In genomic region chr14:64540208-64541202, GRCh38 we compare ENCODE assay signal across 1 cellular context.
A peak's percentile ranks its signal among the peaks of the same experiment; 100 is the strongest.
TF ChIP-seq lines count a peak whose summit lies in the region.

Gene HSPA2, plus strand, starts transcription at chr14:64540741. Its CDS starts 109 bp downstream, at chr14:64540850.

TF ChIP-seq in GM12878, 131 proteins besides CTCF, POLR2A, EP300 and RAD21 (continued from another document and continues in another):
- TF ChIP-seq CEBPZ (IDR thresholded peaks at IDR 0.05; ENCODE audit: low read depth, low read length) (0 out of 2 replicates have a peak, but pooled peaks have one; percentile 24), NBN (IDR thresholded peaks at IDR 0.05) (no peak), ZNF217 (IDR thresholded peaks at IDR 0.05) (no peak), HCFC1 (IDR thresholded peaks at IDR 0.05; ENCODE audit: low read length) (peak; percentile 14; the same call in 1 of the 2 replicates), CBX5 (IDR thresholded peaks at IDR 0.05; ENCODE audit: low read depth) (0 out of 2 replicates have a peak, but pooled peaks have one; percentile 10), IRF4 (IDR thresholded peaks at IDR 0.05; ENCODE audit: low read depth, low read length) (no peak), GATAD2B (conservative IDR thresholded peaks at IDR 0.05; ENCODE audit: low read depth) (no peak), IRF5 (IDR thresholded peaks at IDR 0.05; ENCODE audit: borderline replicate concordance) (no peak), PAX8 (IDR thresholded peaks at IDR 0.05) (no peak), SIN3A (IDR thresholded peaks at IDR 0.05; ENCODE audit: low read depth, low read length) (no peak), IKZF1 (conservative IDR thresholded peaks at IDR 0.05) (peak; percentile 79), NFIC (IDR thresholded peaks at IDR 0.05; ENCODE audit: low read depth, low read length) (no peak), TAF1 (IDR thresholded peaks at IDR 0.05; ENCODE audit: borderline replicate concordance, low read depth, low read length) (peak; percentile 56; the same call in 1 of the 2 replicates), MEF2A (IDR thresholded peaks at IDR 0.05; ENCODE audit: insufficient read depth, low read depth, low read length) (no peak), HDGF (IDR thresholded peaks at IDR 0.05) (peak; percentile 66), RB1 (IDR thresholded peaks at IDR 0.05; ENCODE audit: borderline replicate concordance) (peak; percentile 89; the same call in 1 of the 2 replicates), EED (IDR thresholded peaks at IDR 0.05; ENCODE audit: low read depth) (peak; percentile 3; the same call in 1 of the 2 replicates), ZNF384 (IDR thresholded peaks at IDR 0.05; ENCODE audit: borderline replicate concordance, low read depth, low read length) (no peak), DPF2 (IDR thresholded peaks at IDR 0.05) (peak; percentile 99), POLR2AphosphoS5 (IDR thresholded peaks at IDR 0.05; ENCODE audit: low read length) (peak; percentile 88), STAT3 (IDR thresholded peaks at IDR 0.05; ENCODE audit: low read depth, low read length) (no peak), SP1 (IDR thresholded peaks at IDR 0.05; ENCODE audit: low read depth, low read length) (peak; percentile 92), NR2F1 (conservative IDR thresholded peaks at IDR 0.05) (no peak), MXI1 (IDR thresholded peaks at IDR 0.05; ENCODE audit: low read depth, low read length) (no peak), EGR1 (IDR thresholded peaks at IDR 0.05; ENCODE audit: borderline replicate concordance in 1 of 2, low read depth in 2 of 2, low read length in 2 of 2) (peak in 1 of 2 experiments; percentile 27; a peak in 1 of 3 replicates), USF1 (IDR thresholded peaks at IDR 0.05; ENCODE audit: borderline replicate concordance, extremely low read length, insufficient read depth, low read depth, low read length) (no peak), TCF12 (IDR thresholded peaks at IDR 0.05; ENCODE audit: low read depth, low read length) (no peak), ATF2 (IDR thresholded peaks at IDR 0.05; ENCODE audit: low read length) (no peak), TCF3 (IDR thresholded peaks at IDR 0.05; ENCODE audit: borderline replicate concordance, insufficient read depth, low read depth, low read length) (peak; percentile 58; the same call in 1 of the 2 replicates), CHD1 (IDR thresholded peaks at IDR 0.05; ENCODE audit: low read depth, low read length) (no peak), RELB (IDR thresholded peaks at IDR 0.05; ENCODE audit: low read depth) (no peak), ATF7 (IDR thresholded peaks at IDR 0.05; ENCODE audit: low read depth) (no peak), NFYA (IDR thresholded peaks at IDR 0.05; ENCODE audit: borderline replicate concordance, low read depth, low read length) (no peak; the same call in 1 of the 2 replicates), TARDBP (IDR thresholded peaks at IDR 0.05; ENCODE audit: borderline replicate concordance) (no peak), MYC (IDR thresholded peaks at IDR 0.05; ENCODE audit: insufficient read depth, insufficient read length, insufficient replicate concordance, low read length, severe bottlenecking) (no peak), ZBED1 (IDR thresholded peaks at IDR 0.05; ENCODE audit: borderline replicate concordance) (no peak), FOXK2 (IDR thresholded peaks at IDR 0.05) (no peak), ZNF207 (IDR thresholded peaks at IDR 0.05; ENCODE audit: borderline replicate concordance) (no peak), CHD4 (IDR thresholded peaks at IDR 0.05) (no peak), SUZ12 (IDR thresholded peaks at IDR 0.05; ENCODE audit: unreplicated experiment) (no peak), KLF5 (IDR thresholded peaks at IDR 0.05; ENCODE audit: partially characterized antibody) (peak; percentile 56), SMC3 (IDR thresholded peaks at IDR 0.05; ENCODE audit: borderline replicate concordance, low read length) (peak; percentile 52), ESRRA (IDR thresholded peaks at IDR 0.05; ENCODE audit: low read length) (no peak), JUND (IDR thresholded peaks at IDR 0.05; ENCODE audit: low read depth, low read length) (no peak)
- TF ChIP-seq, protein P1, sequence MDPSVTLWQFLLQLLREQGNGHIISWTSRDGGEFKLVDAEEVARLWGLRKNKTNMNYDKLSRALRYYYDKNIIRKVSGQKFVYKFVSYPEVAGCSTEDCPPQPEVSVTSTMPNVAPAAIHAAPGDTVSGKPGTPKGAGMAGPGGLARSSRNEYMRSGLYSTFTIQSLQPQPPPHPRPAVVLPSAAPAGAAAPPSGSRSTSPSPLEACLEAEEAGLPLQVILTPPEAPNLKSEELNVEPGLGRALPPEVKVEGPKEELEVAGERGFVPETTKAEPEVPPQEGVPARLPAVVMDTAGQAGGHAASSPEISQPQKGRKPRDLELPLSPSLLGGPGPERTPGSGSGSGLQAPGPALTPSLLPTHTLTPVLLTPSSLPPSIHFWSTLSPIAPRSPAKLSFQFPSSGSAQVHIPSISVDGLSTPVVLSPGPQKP (IDR thresholded peaks at IDR 0.05; ENCODE audit: low read depth, low read length) = no peak
- TF ChIP-seq, protein P2, sequence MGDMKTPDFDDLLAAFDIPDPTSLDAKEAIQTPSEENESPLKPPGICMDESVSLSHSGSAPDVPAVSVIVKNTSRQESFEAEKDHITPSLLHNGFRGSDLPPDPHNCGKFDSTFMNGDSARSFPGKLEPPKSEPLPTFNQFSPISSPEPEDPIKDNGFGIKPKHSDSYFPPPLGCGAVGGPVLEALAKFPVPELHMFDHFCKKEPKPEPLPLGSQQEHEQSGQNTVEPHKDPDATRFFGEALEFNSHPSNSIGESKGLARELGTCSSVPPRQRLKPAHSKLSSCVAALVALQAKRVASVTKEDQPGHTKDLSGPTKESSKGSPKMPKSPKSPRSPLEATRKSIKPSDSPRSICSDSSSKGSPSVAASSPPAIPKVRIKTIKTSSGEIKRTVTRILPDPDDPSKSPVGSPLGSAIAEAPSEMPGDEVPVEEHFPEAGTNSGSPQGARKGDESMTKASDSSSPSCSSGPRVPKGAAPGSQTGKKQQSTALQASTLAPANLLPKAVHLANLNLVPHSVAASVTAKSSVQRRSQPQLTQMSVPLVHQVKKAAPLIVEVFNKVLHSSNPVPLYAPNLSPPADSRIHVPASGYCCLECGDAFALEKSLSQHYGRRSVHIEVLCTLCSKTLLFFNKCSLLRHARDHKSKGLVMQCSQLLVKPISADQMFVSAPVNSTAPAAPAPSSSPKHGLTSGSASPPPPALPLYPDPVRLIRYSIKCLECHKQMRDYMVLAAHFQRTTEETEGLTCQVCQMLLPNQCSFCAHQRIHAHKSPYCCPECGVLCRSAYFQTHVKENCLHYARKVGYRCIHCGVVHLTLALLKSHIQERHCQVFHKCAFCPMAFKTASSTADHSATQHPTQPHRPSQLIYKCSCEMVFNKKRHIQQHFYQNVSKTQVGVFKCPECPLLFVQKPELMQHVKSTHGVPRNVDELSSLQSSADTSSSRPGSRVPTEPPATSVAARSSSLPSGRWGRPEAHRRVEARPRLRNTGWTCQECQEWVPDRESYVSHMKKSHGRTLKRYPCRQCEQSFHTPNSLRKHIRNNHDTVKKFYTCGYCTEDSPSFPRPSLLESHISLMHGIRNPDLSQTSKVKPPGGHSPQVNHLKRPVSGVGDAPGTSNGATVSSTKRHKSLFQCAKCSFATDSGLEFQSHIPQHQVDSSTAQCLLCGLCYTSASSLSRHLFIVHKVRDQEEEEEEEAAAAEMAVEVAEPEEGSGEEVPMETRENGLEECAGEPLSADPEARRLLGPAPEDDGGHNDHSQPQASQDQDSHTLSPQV (IDR thresholded peaks at IDR 0.05) = no peak
- TF ChIP-seq, protein P3, sequence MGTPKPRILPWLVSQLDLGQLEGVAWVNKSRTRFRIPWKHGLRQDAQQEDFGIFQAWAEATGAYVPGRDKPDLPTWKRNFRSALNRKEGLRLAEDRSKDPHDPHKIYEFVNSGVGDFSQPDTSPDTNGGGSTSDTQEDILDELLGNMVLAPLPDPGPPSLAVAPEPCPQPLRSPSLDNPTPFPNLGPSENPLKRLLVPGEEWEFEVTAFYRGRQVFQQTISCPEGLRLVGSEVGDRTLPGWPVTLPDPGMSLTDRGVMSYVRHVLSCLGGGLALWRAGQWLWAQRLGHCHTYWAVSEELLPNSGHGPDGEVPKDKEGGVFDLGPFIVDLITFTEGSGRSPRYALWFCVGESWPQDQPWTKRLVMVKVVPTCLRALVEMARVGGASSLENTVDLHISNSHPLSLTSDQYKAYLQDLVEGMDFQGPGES (IDR thresholded peaks at IDR 0.05) = peak; percentile 79
- TF ChIP-seq, protein P4, sequence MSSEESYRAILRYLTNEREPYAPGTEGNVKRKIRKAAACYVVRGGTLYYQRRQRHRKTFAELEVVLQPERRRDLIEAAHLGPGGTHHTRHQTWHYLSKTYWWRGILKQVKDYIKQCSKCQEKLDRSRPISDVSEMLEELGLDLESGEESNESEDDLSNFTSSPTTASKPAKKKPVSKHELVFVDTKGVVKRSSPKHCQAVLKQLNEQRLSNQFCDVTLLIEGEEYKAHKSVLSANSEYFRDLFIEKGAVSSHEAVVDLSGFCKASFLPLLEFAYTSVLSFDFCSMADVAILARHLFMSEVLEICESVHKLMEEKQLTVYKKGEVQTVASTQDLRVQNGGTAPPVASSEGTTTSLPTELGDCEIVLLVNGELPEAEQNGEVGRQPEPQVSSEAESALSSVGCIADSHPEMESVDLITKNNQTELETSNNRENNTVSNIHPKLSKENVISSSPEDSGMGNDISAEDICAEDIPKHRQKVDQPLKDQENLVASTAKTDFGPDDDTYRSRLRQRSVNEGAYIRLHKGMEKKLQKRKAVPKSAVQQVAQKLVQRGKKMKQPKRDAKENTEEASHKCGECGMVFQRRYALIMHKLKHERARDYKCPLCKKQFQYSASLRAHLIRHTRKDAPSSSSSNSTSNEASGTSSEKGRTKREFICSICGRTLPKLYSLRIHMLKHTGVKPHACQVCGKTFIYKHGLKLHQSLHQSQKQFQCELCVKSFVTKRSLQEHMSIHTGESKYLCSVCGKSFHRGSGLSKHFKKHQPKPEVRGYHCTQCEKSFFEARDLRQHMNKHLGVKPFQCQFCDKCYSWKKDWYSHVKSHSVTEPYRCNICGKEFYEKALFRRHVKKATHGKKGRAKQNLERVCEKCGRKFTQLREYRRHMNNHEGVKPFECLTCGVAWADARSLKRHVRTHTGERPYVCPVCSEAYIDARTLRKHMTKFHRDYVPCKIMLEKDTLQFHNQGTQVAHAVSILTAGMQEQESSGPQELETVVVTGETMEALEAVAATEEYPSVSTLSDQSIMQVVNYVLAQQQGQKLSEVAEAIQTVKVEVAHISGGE (CRISPR knock-in tag; IDR thresholded peaks at IDR 0.05) = no peak
